20 cellular contexts compared by ENCODE assay signal in the genomic region with DNA sequence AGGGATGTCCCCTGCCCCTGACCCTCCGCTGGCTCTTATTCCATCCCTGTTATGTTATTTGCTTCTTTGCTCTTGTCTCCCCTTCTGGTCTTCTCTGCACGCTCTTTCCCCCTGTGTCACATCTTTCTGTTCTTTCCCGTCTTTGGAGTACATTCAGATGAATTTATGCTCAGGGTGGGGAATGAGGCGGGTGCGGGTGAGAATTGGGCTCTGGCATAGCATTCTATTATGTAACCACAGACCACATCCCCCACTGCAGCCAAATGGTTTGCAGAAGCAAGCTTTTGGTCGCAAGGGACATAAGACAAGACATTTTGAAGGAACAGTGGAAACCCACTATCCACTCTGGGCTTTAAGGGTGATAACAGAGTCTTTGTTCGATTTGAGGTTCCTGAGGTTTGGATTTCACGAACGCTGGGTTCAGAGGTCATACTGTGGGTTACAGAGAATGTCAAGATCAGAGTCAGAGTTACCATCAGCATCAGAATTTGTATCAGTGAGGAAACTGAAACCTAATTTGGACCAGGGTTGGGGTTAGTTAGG. TPM values are rescaled to one million over a fixed set of nuclear protein-coding genes. Genes with fewer than 3 reads are reported as not detected.
A peak's percentile ranks its signal among the peaks of the same experiment; 100 is the strongest.
DNase-seq lines count a peak whose midpoint lies in the region; ATAC-seq, FAIRE-seq and TF ChIP-seq lines count a peak whose summit lies in the region.
"Had no signal": no experiment of that assay in that cellular context is flagged by ENCODE, and none has a peak within 500 bp of the region (broad histone marks: within the 10 kb centered on the region; RNA-seq: fewer than 3 reads in every experiment).

No MANE protein-coding gene starts in this region.

- H3K9me3 Mint-ChIP-seq in activated CD8-positive, alpha-beta T cell treated with anti-CD3 and anti-CD28 coated beads, Interleukin-2, amount 10 ng/mL, durations not matched to agents 7 days and 5 days (ENCODE audit: insufficient read depth) = no peaks in the 10 kb centered on the region
- no peaks in the 10 kb centered on the region for H3K9me3 Mint-ChIP-seq in naive thymus-derived CD8-positive, alpha-beta T cell
- H3K9me3 Mint-ChIP-seq in naive thymus-derived CD4-positive, alpha-beta T cell = no peaks in the 10 kb centered on the region
- H3K9me3 Mint-ChIP-seq: naive B cell had no signal

- intact Hi-C loops in naive thymus-derived CD4-positive, alpha-beta T cell (cut with micrococcal nuclease) = no loop called here

- peaks cover 0 to 4% (median 0%) of the 10 kb centered on the region in 11 experiments; a peak in 3 of 22 replicates for H3K27me3 ChIP-seq in BLaER1 treated with 17β-estradiol and CSF1 and Interleukin-3, amounts not matched to agents 10 nM and 100 nM
- no peaks in the 10 kb centered on the region for H3K27me3 ChIP-seq in naive thymus-derived CD4-positive, alpha-beta T cell (ENCODE audit: control insufficient read depth in 2 of 2, insufficient read depth in 2 of 2, low read length in 2 of 2)
- H3K27me3 ChIP-seq: BE2C had no signal

- peak; percentile 62 for ATAC-seq in activated CD8-positive, alpha-beta T cell treated with anti-CD3 and anti-CD28 coated beads, Interleukin-2, amount 10 ng/mL, durations not matched to agents 7 days and 5 days
- peak; percentile 30 to 53 for ATAC-seq in naive thymus-derived CD8-positive, alpha-beta T cell
- ATAC-seq in HG03108 (IDR thresholded peaks at IDR 0.05; ENCODE audit: unreplicated experiment) (no peak), GM18502 (IDR thresholded peaks at IDR 0.05; ENCODE audit: poor library complexity, unreplicated experiment) (no peak)
- ATAC-seq in naive thymus-derived CD4-positive, alpha-beta T cell = no peak
- ATAC-seq: SK-N-SH treated with all-trans-retinoic acid at 6 μM for 48 hours had no signal

- no peak overlapping the region for H3K27ac ChIP-seq in BLaER1 treated with 17β-estradiol and CSF1 and Interleukin-3, amounts not matched to agents 10 nM and 100 nM
- no peak overlapping the region for H3K27ac ChIP-seq in naive thymus-derived CD4-positive, alpha-beta T cell (ENCODE audit: low read depth, low read length)
- H3K27ac ChIP-seq: epithelial cell of prostate, VCaP had no signal

- POLR2A ChIA-PET in activated CD8-positive, alpha-beta T cell treated with anti-CD3 and anti-CD28 coated beads, Interleukin-2, amount 10 ng/mL, durations not matched to agents 7 days and 5 days (lab: Charles Lee) = interaction anchor here (1.9 kb wide), 1 partner anchor 16 kb away, joined by 5 read pairs; the partner anchor contains the start of gene RPAP3
- POLR2A ChIA-PET in naive thymus-derived CD8-positive, alpha-beta T cell (lab: Charles Lee) = interaction anchor here (1.2 kb wide), 1 partner anchor 20 kb away, joined by 3 read pairs; no protein-coding TSS in a partner anchor
- POLR2A ChIA-PET in naive thymus-derived CD4-positive, alpha-beta T cell (lab: Charles Lee) = interaction anchor here (0.6 kb wide), 1 partner anchor 97 kb away, joined by 4 read pairs; no protein-coding TSS in a partner anchor

- peaks cover 0 to 6% (median 0%) of the 10 kb centered on the region in 11 experiments; a peak in 1 of 22 replicates for H3K36me3 ChIP-seq in BLaER1 treated with 17β-estradiol and CSF1 and Interleukin-3, amounts not matched to agents 10 nM and 100 nM
- H3K36me3 ChIP-seq in naive thymus-derived CD4-positive, alpha-beta T cell (ENCODE audit: control insufficient read depth in 2 of 3, insufficient read depth in 3 of 3, low read length in 3 of 3) = no peaks in the 10 kb centered on the region
- H3K36me3 ChIP-seq: BE2C had no signal

- no peaks in the 10 kb centered on the region for H3K27me3 Mint-ChIP-seq in activated CD8-positive, alpha-beta T cell treated with anti-CD3 and anti-CD28 coated beads, Interleukin-2, amount 10 ng/mL, durations not matched to agents 7 days and 5 days (ENCODE audit: low read depth)
- no peaks in the 10 kb centered on the region for H3K27me3 Mint-ChIP-seq in naive thymus-derived CD8-positive, alpha-beta T cell
- H3K27me3 Mint-ChIP-seq in naive thymus-derived CD4-positive, alpha-beta T cell = no peaks in the 10 kb centered on the region

- H3K36me3 Mint-ChIP-seq in activated CD8-positive, alpha-beta T cell treated with anti-CD3 and anti-CD28 coated beads, Interleukin-2, amount 10 ng/mL, durations not matched to agents 7 days and 5 days (ENCODE audit: low read depth) = peaks cover 13% of the 10 kb centered on the region
- peaks cover 0 to 32% (median 3%) of the 10 kb centered on the region in 3 donors for H3K36me3 Mint-ChIP-seq in naive thymus-derived CD8-positive, alpha-beta T cell
- peaks cover 0 to 25% (median 0%) of the 10 kb centered on the region in 5 donors for H3K36me3 Mint-ChIP-seq in naive thymus-derived CD4-positive, alpha-beta T cell

- H3K4me3 ChIP-seq in BLaER1 treated with 17β-estradiol and CSF1 and Interleukin-3, amounts not matched to agents 10 nM and 100 nM = no peak overlapping the region
- H3K4me3 ChIP-seq in naive thymus-derived CD4-positive, alpha-beta T cell (ENCODE audit: low read length) = no peak overlapping the region
- H3K4me3 ChIP-seq: lung had no signal

- no peaks in the 10 kb centered on the region; a peak in 1 of 22 replicates for H4K20me1 ChIP-seq in BLaER1 treated with 17β-estradiol and CSF1 and Interleukin-3, amounts not matched to agents 10 nM and 100 nM

- peak overlapping the region; percentile 56 to 85 (median 64) for H3K4me2 ChIP-seq in BLaER1 treated with 17β-estradiol and CSF1 and Interleukin-3, amounts not matched to agents 10 nM and 100 nM

- no peak for TF ChIP-seq POLR2A in GM12891 (IDR thresholded peaks at IDR 0.05; ENCODE audit: low read depth, low read length)

- peak overlapping the region; percentile 58 for H3K4me3 Mint-ChIP-seq in activated CD8-positive, alpha-beta T cell treated with anti-CD3 and anti-CD28 coated beads, Interleukin-2, amount 10 ng/mL, durations not matched to agents 7 days and 5 days
- H3K4me3 Mint-ChIP-seq in naive thymus-derived CD8-positive, alpha-beta T cell = peak overlapping the region; percentile 14 to 58 (median 32)
- H3K4me3 Mint-ChIP-seq in naive thymus-derived CD4-positive, alpha-beta T cell = peak overlapping the region in 1 of 10 donors; percentile 2

- H3K9me3 ChIP-seq in BLaER1 treated with 17β-estradiol and CSF1 and Interleukin-3, amounts not matched to agents 10 nM and 100 nM (replicated peaks in 1 of 11) = no peaks in the 10 kb centered on the region
- no peaks in the 10 kb centered on the region for H3K9me3 ChIP-seq in naive thymus-derived CD4-positive, alpha-beta T cell (ENCODE audit: control insufficient read depth in 2 of 3, low read length in 3 of 3)
- H3K9me3 ChIP-seq: BE2C had no signal

- peak overlapping the region; percentile 89 for H3K27ac Mint-ChIP-seq in activated CD8-positive, alpha-beta T cell treated with anti-CD3 and anti-CD28 coated beads, Interleukin-2, amount 10 ng/mL, durations not matched to agents 7 days and 5 days
- H3K27ac Mint-ChIP-seq in naive thymus-derived CD8-positive, alpha-beta T cell = peak overlapping the region in 5 of 10 donors; percentile 5 to 70 (median 60)
- peak overlapping the region in 4 of 9 donors; percentile 14 to 38 (median 20) for H3K27ac Mint-ChIP-seq in naive thymus-derived CD4-positive, alpha-beta T cell

- H3K4me1 Mint-ChIP-seq in activated CD8-positive, alpha-beta T cell treated with anti-CD3 and anti-CD28 coated beads, Interleukin-2, amount 10 ng/mL, durations not matched to agents 7 days and 5 days (ENCODE audit: low read depth) = peaks cover 66% of the 10 kb centered on the region
- peaks cover 31 to 46% (median 42%) of the 10 kb centered on the region in 4 donors for H3K4me1 Mint-ChIP-seq in naive thymus-derived CD8-positive, alpha-beta T cell
- H3K4me1 Mint-ChIP-seq in naive thymus-derived CD4-positive, alpha-beta T cell = peaks cover 24 to 39% (median 32%) of the 10 kb centered on the region in 7 donors

- CTCF ChIA-PET in activated CD8-positive, alpha-beta T cell treated with anti-CD3 and anti-CD28 coated beads, Interleukin-2, amount 10 ng/mL, durations not matched to agents 7 days and 5 days (lab: Charles Lee) = interaction anchor here (1.0 to 7.2 kb wide), 4 partner anchors 21 to 58 kb away, joined by 3 to 102 read pairs (median 4); no protein-coding TSS in a partner anchor
- CTCF ChIA-PET in naive thymus-derived CD4-positive, alpha-beta T cell (lab: Charles Lee) = interaction anchor here (2.4 to 3.9 kb wide), 2 partner anchors 20 to 22 kb away, joined by 12 to 13 read pairs; no protein-coding TSS in a partner anchor

- H3K9ac ChIP-seq in BLaER1 treated with 17β-estradiol and CSF1 and Interleukin-3, amounts not matched to agents 10 nM and 100 nM = 0 out of 22 replicates have a peak overlapping the region, but pooled peaks of 1 of the 11 experiments have one; percentile 12

- peak; percentile 23 for FAIRE-seq in GM12891 (lab: Jason Lieb, UNC)
- FAIRE-seq: colon had no signal

- DNase-seq in GM12891 (ENCODE audit: insufficient read length, low spot score) (no peak), NCI-H128 (lab: John Stamatoyannopoulos, UW; ENCODE audit: unreplicated experiment) (no peak)
- DNase-seq in activated CD8-positive, alpha-beta T cell treated with anti-CD3 and anti-CD28 coated beads, Interleukin-2, amount 10 ng/mL, durations not matched to agents 7 days and 5 days = peak; percentile 71
- peak in 4 of 10 donors; percentile 23 to 50 (median 45) for DNase-seq in naive thymus-derived CD8-positive, alpha-beta T cell
- DNase-seq in naive thymus-derived CD4-positive, alpha-beta T cell = no peak
- DNase-seq: amniotic stem cell; BE2C; Kasumi-1; naive B cell; NCI-H1694 treated with DMSO at 0.1 percent for 48 hours; stimulated activated CD4-positive, alpha-beta T cell treated with anti-CD3 and anti-CD28 coated beads, Interleukin-15, amount 100 ng/mL, for 24 hours had no signal

- H3K4me1 ChIP-seq in BLaER1 treated with 17β-estradiol and CSF1 and Interleukin-3, amounts not matched to agents 10 nM and 100 nM = peaks cover 38 to 64% (median 59%) of the 10 kb centered on the region in 10 experiments
- H3K4me1 ChIP-seq in naive thymus-derived CD4-positive, alpha-beta T cell (ENCODE audit: control insufficient read depth in 2 of 2, insufficient read depth in 2 of 2, low read length in 2 of 2) = peaks cover 15 to 17% of the 10 kb centered on the region in 2 donors

RNA-seq across cellular contexts. Expression of gene ENDOU, which starts 3.8 kb away (rescaled TPM):
- polyA plus RNA-seq in GM12891 (2012; ENCODE audit: low read depth, missing spikeins) = 0.12 TPM
- total RNA-seq in activated CD8-positive, alpha-beta T cell treated with anti-CD3 and anti-CD28 coated beads, Interleukin-2, amount 10 ng/mL, durations not matched to agents 7 days and 5 days = not detected
- not detected for total RNA-seq in naive thymus-derived CD8-positive, alpha-beta T cell
- not detected for polyA plus RNA-seq in naive thymus-derived CD8-positive, alpha-beta T cell
- total RNA-seq in naive thymus-derived CD4-positive, alpha-beta T cell = not detected
- polyA plus RNA-seq in naive thymus-derived CD4-positive, alpha-beta T cell = not detected
- total RNA-seq: pulmonary artery endothelial cell had no signal

RNA-seq across cellular contexts. Expression of gene RPAP3, which starts 15.7 kb away (rescaled TPM):
- polyA plus RNA-seq in GM12891 (2012; ENCODE audit: low read depth, missing spikeins) = 16.6 TPM
- total RNA-seq in activated CD8-positive, alpha-beta T cell treated with anti-CD3 and anti-CD28 coated beads, Interleukin-2, amount 10 ng/mL, durations not matched to agents 7 days and 5 days = 10 to 100 TPM; 41.6 to 41.7 TPM
- total RNA-seq in naive thymus-derived CD8-positive, alpha-beta T cell = 10 to 100 TPM; 41.5 to 41.8 TPM
- 10 to 100 TPM; 34.6 to 38.7 (median 36.0) TPM for polyA plus RNA-seq in naive thymus-derived CD8-positive, alpha-beta T cell
- 10 to 100 TPM; 28.5 to 51.3 (median 43.9) TPM for total RNA-seq in naive thymus-derived CD4-positive, alpha-beta T cell
- 10 to 100 TPM; 36.7 to 48.9 TPM for polyA plus RNA-seq in naive thymus-derived CD4-positive, alpha-beta T cell

RNA-seq across cellular contexts. Expression of gene RAPGEF3, which starts 37.2 kb away (rescaled TPM):
- polyA plus RNA-seq in GM12891 (2012; ENCODE audit: low read depth, missing spikeins) = 0.47 TPM
- under 1 TPM in 1 of 2 experiments, not detected in 1; 0.24 TPM for total RNA-seq in activated CD8-positive, alpha-beta T cell treated with anti-CD3 and anti-CD28 coated beads, Interleukin-2, amount 10 ng/mL, durations not matched to agents 7 days and 5 days
- under 1 TPM; 0.63 to 0.65 TPM for total RNA-seq in naive thymus-derived CD8-positive, alpha-beta T cell
- under 1 TPM; 0.08 to 0.27 (median 0.12) TPM for polyA plus RNA-seq in naive thymus-derived CD8-positive, alpha-beta T cell
- total RNA-seq in naive thymus-derived CD4-positive, alpha-beta T cell = 1 to 10 TPM in 2 of 5 experiments, under 1 TPM in 2, not detected in 1; 0.08 to 1.9 (median 1.1) TPM
- polyA plus RNA-seq in naive thymus-derived CD4-positive, alpha-beta T cell = under 1 TPM in 1 of 2 donors, not detected in 1; 0.15 TPM

RNA-seq across cellular contexts. Expression of gene SLC48A1, which starts 51.5 kb away (rescaled TPM):
- 1.0 TPM for polyA plus RNA-seq in GM12891 (2012; ENCODE audit: low read depth, missing spikeins)
- 1 to 10 TPM; 7.0 to 8.1 TPM for total RNA-seq in activated CD8-positive, alpha-beta T cell treated with anti-CD3 and anti-CD28 coated beads, Interleukin-2, amount 10 ng/mL, durations not matched to agents 7 days and 5 days
- total RNA-seq in naive thymus-derived CD8-positive, alpha-beta T cell = 10 to 100 TPM; 11.5 to 12.8 TPM
- 10 to 100 TPM in 1 of 3 donors, 1 to 10 TPM in 2; 9.4 to 11.6 (median 9.7) TPM for polyA plus RNA-seq in naive thymus-derived CD8-positive, alpha-beta T cell
- total RNA-seq in naive thymus-derived CD4-positive, alpha-beta T cell = 10 to 100 TPM in 2 of 5 experiments, 1 to 10 TPM in 3; 6.7 to 14.3 (median 10.0) TPM
- polyA plus RNA-seq in naive thymus-derived CD4-positive, alpha-beta T cell = 10 to 100 TPM; 12.5 to 15.6 TPM

Comparison
In these comparisons a context has a peak if more than half of its experiments do, and no peak if none do; other contexts are left out.
1. ATAC-seq: peak in activated CD8-positive, alpha-beta T cell treated with anti-CD3 and anti-CD28 coated beads, Interleukin-2, amount 10 ng/mL, durations not matched to agents 7 days and 5 days (single experiment) and naive thymus-derived CD8-positive, alpha-beta T cell (2 of 2); none in HG03108 (single experiment), GM18502 (single experiment) and naive thymus-derived CD4-positive, alpha-beta T cell (single experiment).